ENCODE assay signal across 14 cellular contexts in the genomic region with DNA sequence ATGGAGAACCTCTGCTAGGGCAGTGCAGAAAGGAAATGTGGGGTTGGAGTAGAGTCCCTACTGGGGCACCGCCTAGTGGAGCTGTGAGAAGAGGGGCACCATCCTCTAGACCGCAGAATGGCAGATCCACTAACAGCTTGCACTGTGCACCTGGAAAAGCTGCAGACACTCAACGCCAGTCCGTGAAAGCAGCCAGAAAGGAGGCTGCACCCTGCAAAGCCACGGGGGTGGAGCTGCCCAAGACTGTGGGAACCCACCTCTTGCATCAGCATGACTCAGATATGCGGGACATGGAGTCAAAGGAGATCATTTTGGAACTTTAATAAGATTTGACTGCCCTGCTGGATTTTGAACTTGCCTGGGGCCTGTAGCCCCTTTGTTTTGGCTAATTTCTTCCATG. TPM values are rescaled to one million over a fixed set of nuclear protein-coding genes. Genes with fewer than 3 reads are reported as not detected.
DNase-seq lines count a peak whose midpoint lies in the region; ATAC-seq, FAIRE-seq and TF ChIP-seq lines count a peak whose summit lies in the region.
"Had no signal": no experiment of that assay in that cellular context is flagged by ENCODE, and none has a peak within 500 bp of the region (broad histone marks: within the 10 kb centered on the region; RNA-seq: fewer than 3 reads in every experiment).

No MANE protein-coding gene starts in this region.

- H3K36me3 ChIP-seq in astrocyte (ENCODE audit: insufficient read depth, low read length) (no peaks in the 10 kb centered on the region), suprapubic skin (peaks cover 17% of the 10 kb centered on the region)

- H3K4me3 ChIP-seq in astrocyte (ENCODE audit: insufficient read depth, low read depth, low read length) (no peak overlapping the region), fibroblast of villous mesenchyme (ENCODE audit: low read depth, low read length) (no peak overlapping the region), suprapubic skin (no peak overlapping the region)

- peaks cover 24% of the 10 kb centered on the region for H3K4me1 ChIP-seq in astrocyte (ENCODE audit: insufficient read depth, low read length)
- H3K4me1 ChIP-seq in suprapubic skin = peaks cover 99% of the 10 kb centered on the region

- TF ChIP-seq EP300 in suprapubic skin (IDR thresholded peaks at IDR 0.05) = no peak

- H3K79me2 ChIP-seq in astrocyte (ENCODE audit: insufficient read depth, low read length) = peaks cover 99% of the 10 kb centered on the region

- no peak overlapping the region for H2AFZ ChIP-seq in astrocyte (ENCODE audit: low read depth, low read length)

- H3K4me3 Mint-ChIP-seq in activated CD8-positive, alpha-beta T cell treated with anti-CD3 and anti-CD28 coated beads for 36 hours = no peak overlapping the region
- no peak overlapping the region for H3K4me3 Mint-ChIP-seq in activated CD8-positive, alpha-beta T cell treated with anti-CD3 and anti-CD28 coated beads, Interleukin-2, amount 10 ng/mL, durations not matched to agents 7 days and 5 days
- H3K4me3 Mint-ChIP-seq in astrocyte (ENCODE audit: unreplicated experiment) = peak overlapping the region; percentile 42
- H3K4me3 Mint-ChIP-seq: activated naive CD4-positive, alpha-beta T cell treated with anti-CD3 and anti-CD28 coated beads, Interleukin-2, amount 10 ng/mL, durations not matched to agents 7 days and 5 days had no signal

- intact Hi-C loops in activated CD8-positive, alpha-beta T cell treated with anti-CD3 and anti-CD28 coated beads for 36 hours (cut with micrococcal nuclease) = no loop called here

- H3K4me2 ChIP-seq in astrocyte (ENCODE audit: low read length) = peak overlapping the region; percentile 66

- CTCF ChIA-PET in activated CD8-positive, alpha-beta T cell treated with anti-CD3 and anti-CD28 coated beads for 36 hours (lab: Charles Lee) = interaction anchor here (1.4 kb wide), 1 partner anchor 58 kb away, joined by 5 read pairs; no protein-coding TSS in a partner anchor
- CTCF ChIA-PET in activated CD8-positive, alpha-beta T cell treated with anti-CD3 and anti-CD28 coated beads, Interleukin-2, amount 10 ng/mL, durations not matched to agents 7 days and 5 days (lab: Charles Lee) = interaction anchor here (0.9 to 1.2 kb wide), 2 partner anchors 9 to 14 kb away, joined by 3 read pairs; a partner anchor contains a TSS

- H4K20me1 ChIP-seq in astrocyte (ENCODE audit: insufficient read depth, low read length) = peaks cover 100% of the 10 kb centered on the region

- no peak overlapping the region for H3K27ac Mint-ChIP-seq in activated CD8-positive, alpha-beta T cell treated with anti-CD3 and anti-CD28 coated beads for 36 hours
- no peak overlapping the region for H3K27ac Mint-ChIP-seq in activated CD8-positive, alpha-beta T cell treated with anti-CD3 and anti-CD28 coated beads, Interleukin-2, amount 10 ng/mL, durations not matched to agents 7 days and 5 days
- H3K27ac Mint-ChIP-seq in astrocyte (ENCODE audit: unreplicated experiment) = peak overlapping the region; percentile 85
- H3K27ac Mint-ChIP-seq: activated naive CD4-positive, alpha-beta T cell treated with anti-CD3 and anti-CD28 coated beads, Interleukin-2, amount 10 ng/mL, durations not matched to agents 7 days and 5 days had no signal

- H3K27ac ChIP-seq in astrocyte (ENCODE audit: low read depth, low read length) = peak overlapping the region; percentile 58
- H3K27ac ChIP-seq in suprapubic skin = peak overlapping the region; percentile 63

- DNase-seq in activated CD8-positive, alpha-beta T cell treated with anti-CD3 and anti-CD28 coated beads for 36 hours = peak; percentile 46
- no peak for DNase-seq in activated CD8-positive, alpha-beta T cell treated with anti-CD3 and anti-CD28 coated beads, Interleukin-2, amount 10 ng/mL, durations not matched to agents 7 days and 5 days
- DNase-seq in astrocyte (ENCODE audit: low read depth) = peak; percentile 73
- peak; percentile 85 for DNase-seq in fibroblast of villous mesenchyme (ENCODE audit: low read depth)
- peak; percentile 82 for DNase-seq in suprapubic skin (ENCODE audit: low spot score in 2 of 2)
- no peak for DNase-seq in AG08396 (ENCODE audit: low spot score)
- DNase-seq in GM19238 (ENCODE audit: insufficient read length, low spot score) = no peak
- DNase-seq: activated CD4-positive, CD25-positive, alpha-beta regulatory T cell treated with anti-CD3 and anti-CD28 coated beads, Interleukin-2, amount 50 U/mL, for 72 hours; activated naive CD4-positive, alpha-beta T cell treated with anti-CD3 and anti-CD28 coated beads, Interleukin-2, amount 10 ng/mL, durations not matched to agents 7 days and 5 days; effector CD4-positive, alpha-beta T cell; GF-D8; NCI-H524 treated with DMSO at 0.1 percent for 48 hours; stimulated activated CD4-positive, alpha-beta T cell treated with anti-CD3 and anti-CD28 coated beads, Interleukin-12 subunit alpha, Interleukin-12 subunit beta, amount 100 ng/mL, for 4 hours had no signal

- no peaks in the 10 kb centered on the region for H3K36me3 Mint-ChIP-seq in activated CD8-positive, alpha-beta T cell treated with anti-CD3 and anti-CD28 coated beads for 36 hours (ENCODE audit: low read depth)
- H3K36me3 Mint-ChIP-seq in activated CD8-positive, alpha-beta T cell treated with anti-CD3 and anti-CD28 coated beads, Interleukin-2, amount 10 ng/mL, durations not matched to agents 7 days and 5 days (ENCODE audit: low read depth) = no peaks in the 10 kb centered on the region
- H3K36me3 Mint-ChIP-seq in astrocyte (ENCODE audit: low read depth, unreplicated experiment) = peaks cover 39% of the 10 kb centered on the region
- H3K36me3 Mint-ChIP-seq: activated naive CD4-positive, alpha-beta T cell treated with anti-CD3 and anti-CD28 coated beads, Interleukin-2, amount 10 ng/mL, durations not matched to agents 7 days and 5 days had no signal

- no peak for TF ChIP-seq POLR2A in suprapubic skin (IDR thresholded peaks at IDR 0.05)

- no peak for TF ChIP-seq CTCF in activated CD8-positive, alpha-beta T cell treated with anti-CD3 and anti-CD28 coated beads for 36 hours (IDR thresholded peaks at IDR 0.05)
- TF ChIP-seq CTCF in astrocyte (IDR thresholded peaks at IDR 0.05; ENCODE audit: insufficient read depth, low read depth, low read length) (no peak), fibroblast of villous mesenchyme (IDR thresholded peaks at IDR 0.05; ENCODE audit: insufficient read depth, low read depth, low read length) (no peak), suprapubic skin (IDR thresholded peaks at IDR 0.05) (no peak)

- peak; percentile 30 for ATAC-seq in activated CD8-positive, alpha-beta T cell treated with anti-CD3 and anti-CD28 coated beads for 36 hours
- ATAC-seq in activated CD8-positive, alpha-beta T cell treated with anti-CD3 and anti-CD28 coated beads, Interleukin-2, amount 10 ng/mL, durations not matched to agents 7 days and 5 days = no peak
- ATAC-seq in HG02623 (IDR thresholded peaks at IDR 0.05; ENCODE audit: unreplicated experiment) = no peak

- POLR2A ChIA-PET in activated CD8-positive, alpha-beta T cell treated with anti-CD3 and anti-CD28 coated beads for 36 hours (lab: Charles Lee) = no interaction called here
- POLR2A ChIA-PET in activated CD8-positive, alpha-beta T cell treated with anti-CD3 and anti-CD28 coated beads, Interleukin-2, amount 10 ng/mL, durations not matched to agents 7 days and 5 days (lab: Charles Lee) = no interaction called here

- H3K9ac ChIP-seq in astrocyte (ENCODE audit: low read length) = peak overlapping the region; percentile 31

- no peaks in the 10 kb centered on the region for H3K27me3 ChIP-seq in astrocyte (ENCODE audit: insufficient read depth, low read length)
- H3K27me3 ChIP-seq in suprapubic skin = no peaks in the 10 kb centered on the region

- H3K27me3 Mint-ChIP-seq in activated CD8-positive, alpha-beta T cell treated with anti-CD3 and anti-CD28 coated beads for 36 hours = peaks cover 2% of the 10 kb centered on the region
- H3K27me3 Mint-ChIP-seq in activated CD8-positive, alpha-beta T cell treated with anti-CD3 and anti-CD28 coated beads, Interleukin-2, amount 10 ng/mL, durations not matched to agents 7 days and 5 days (ENCODE audit: low read depth) = peaks cover 12% of the 10 kb centered on the region
- no peaks in the 10 kb centered on the region for H3K27me3 Mint-ChIP-seq in astrocyte (ENCODE audit: low read depth, unreplicated experiment)

- H3K4me1 Mint-ChIP-seq in activated CD8-positive, alpha-beta T cell treated with anti-CD3 and anti-CD28 coated beads for 36 hours (ENCODE audit: low read depth) = peaks cover 7% of the 10 kb centered on the region
- no peaks in the 10 kb centered on the region for H3K4me1 Mint-ChIP-seq in activated CD8-positive, alpha-beta T cell treated with anti-CD3 and anti-CD28 coated beads, Interleukin-2, amount 10 ng/mL, durations not matched to agents 7 days and 5 days (ENCODE audit: low read depth)
- H3K4me1 Mint-ChIP-seq in astrocyte (ENCODE audit: low read depth, unreplicated experiment) = peaks cover 51% of the 10 kb centered on the region
- H3K4me1 Mint-ChIP-seq: activated naive CD4-positive, alpha-beta T cell treated with anti-CD3 and anti-CD28 coated beads, Interleukin-2, amount 10 ng/mL, durations not matched to agents 7 days and 5 days had no signal

- peaks cover 2% of the 10 kb centered on the region for H3K9me3 ChIP-seq in astrocyte (ENCODE audit: insufficient read depth, low read depth, low read length)
- no peaks in the 10 kb centered on the region for H3K9me3 ChIP-seq in suprapubic skin

- H3K9me3 Mint-ChIP-seq in activated CD8-positive, alpha-beta T cell treated with anti-CD3 and anti-CD28 coated beads for 36 hours = no peaks in the 10 kb centered on the region
- no peaks in the 10 kb centered on the region for H3K9me3 Mint-ChIP-seq in activated CD8-positive, alpha-beta T cell treated with anti-CD3 and anti-CD28 coated beads, Interleukin-2, amount 10 ng/mL, durations not matched to agents 7 days and 5 days (ENCODE audit: insufficient read depth)
- H3K9me3 Mint-ChIP-seq in astrocyte (ENCODE audit: unreplicated experiment) = peaks cover 13% of the 10 kb centered on the region

- FAIRE-seq in astrocyte (lab: Jason Lieb, UNC) = no peak

- 47% methylated on average over 6 of the region's 6 CpGs for WGBS in suprapubic skin

RNA-seq across cellular contexts. Expression of a gene that starts 8.7 kb away (rescaled TPM):
- total RNA-seq in activated CD8-positive, alpha-beta T cell treated with anti-CD3 and anti-CD28 coated beads for 36 hours = 1 to 10 TPM; 6.5 to 8.4 TPM
- 1 to 10 TPM; 2.5 TPM for total RNA-seq in activated CD8-positive, alpha-beta T cell treated with anti-CD3 and anti-CD28 coated beads, Interleukin-2, amount 10 ng/mL, durations not matched to agents 7 days and 5 days
- total RNA-seq in astrocyte (57.9 and 69.6 TPM in 2 replicates), fibroblast of villous mesenchyme (18.6 and 20.9 TPM in 2 replicates), suprapubic skin (100 to 1,000 TPM in 3 of 4 donors, 10 to 100 TPM in 1; 85.5 to 155 (median 128) TPM)

Comparison
In these comparisons a context has a peak if more than half of its experiments do, and no peak if none do; other contexts are left out.
1. DNase-seq: peak in activated CD8-positive, alpha-beta T cell treated with anti-CD3 and anti-CD28 coated beads for 36 hours (single experiment), astrocyte (single experiment), fibroblast of villous mesenchyme (single experiment) and suprapubic skin (2 of 2); none in activated CD8-positive, alpha-beta T cell treated with anti-CD3 and anti-CD28 coated beads, Interleukin-2, amount 10 ng/mL, durations not matched to agents 7 days and 5 days (single experiment), AG08396 (single experiment) and GM19238 (single experiment).